In the genomic region with DNA sequence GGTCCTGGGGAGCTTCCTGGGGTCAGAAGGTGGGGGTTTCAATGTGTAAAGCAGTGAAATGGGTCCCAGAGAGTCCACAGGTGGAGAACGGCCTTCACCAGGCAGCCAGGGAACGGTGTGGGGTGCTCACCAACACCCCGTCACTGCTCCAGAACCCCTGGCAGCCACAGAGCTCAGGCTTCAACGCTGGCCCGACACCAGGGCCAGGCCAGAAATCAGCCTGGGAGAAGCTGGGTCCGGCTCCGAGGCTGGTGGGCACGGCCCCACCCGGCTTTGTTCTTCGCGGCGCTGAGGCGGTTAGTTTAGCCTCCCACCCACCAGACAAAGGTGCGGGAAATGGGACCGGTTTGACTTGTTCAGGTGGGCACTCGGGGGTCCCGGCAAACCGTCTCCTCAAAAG, we compare ENCODE assay signal across 25 cellular contexts. TPM values are rescaled to one million over a fixed set of nuclear protein-coding genes. Genes with fewer than 3 reads are reported as not detected.
A peak's percentile ranks its signal among the peaks of the same experiment; 100 is the strongest.
DNase-seq lines count a peak whose midpoint lies in the region; ATAC-seq, FAIRE-seq and TF ChIP-seq lines count a peak whose summit lies in the region.
"Had no signal": no experiment of that assay in that cellular context is flagged by ENCODE, and none has a peak within 500 bp of the region (broad histone marks: within the 10 kb centered on the region; RNA-seq: fewer than 3 reads in every experiment).

No MANE protein-coding gene starts in this region.

- WGBS in K562 (ENCODE audit: insufficient coverage, low coverage, missing lambda C conversion rate), result 32% methylated on average over 15 of the region's 18 CpGs
- WGBS in stomach, 5 donors, result 44 to 62% (median 57%) methylated on average over 17 to 18 of the region's 18 CpGs

- DNase-seq in K562 (ENCODE audit: extremely low read depth in 1 of 4, low spot score in 3 of 4), result no peak
- no peak for DNase-seq in stomach
- DNase-seq in DMS79 (lab: John Stamatoyannopoulos, UW), result no peak
- DNase-seq in MV-4-11 (lab: John Stamatoyannopoulos, UW), result no peak
- DNase-seq in cerebellar cortex (ENCODE audit: low spot score), result no peak
- no peak for DNase-seq in NCI-H2029 (lab: John Stamatoyannopoulos, UW)
- DNase-seq: CD4-positive, alpha-beta T cell; CD8-positive, alpha-beta memory T cell; DMS 273 treated with DMSO at 0.1 percent for 48 hours; DMS79 treated with DMSO at 0.1 percent for 48 hours; GF-D8; GOT3; H7; HFFc6 had no signal

- TF ChIP-seq CTCF in HEK293 (tag by site-specific recombination; IDR thresholded peaks at IDR 0.05) (no peak), K562 (IDR thresholded peaks at IDR 0.05 in 2 of 3, conservative IDR thresholded peaks at IDR 0.05 in 1 of 3; ENCODE audit: insufficient read depth in 2 of 3, low read depth in 1 of 3, low read length in 3 of 3) (no peak), stomach (IDR thresholded peaks at IDR 0.05) (no peak)

- peaks cover 5% of the 10 kb centered on the region; the same call in 1 of the 2 replicates for H3K27me3 ChIP-seq in BLaER1
- H3K27me3 ChIP-seq in K562 (ENCODE audit: control insufficient read depth in 2 of 2, insufficient read depth in 2 of 2, low read length in 2 of 2), result 0 out of 5 replicates have a peak, but pooled peaks cover 0 to 2% of the 10 kb centered on the region in 2 experiments
- peaks cover 0 to 72% (median 5%) of the 10 kb centered on the region in 3 donors for H3K27me3 ChIP-seq in stomach

- no peak for TF ChIP-seq EP300 in K562 (IDR thresholded peaks at IDR 0.05; ENCODE audit: low read length)
- TF ChIP-seq EP300 in stomach (IDR thresholded peaks at IDR 0.05), result no peak

- peak overlapping the region; percentile 26 for H3K4me2 ChIP-seq in BLaER1
- no peak overlapping the region for H3K4me2 ChIP-seq in K562 (ENCODE audit: insufficient read depth, low read length)

- intact Hi-C loops in K562 (cut with micrococcal nuclease) (no loop called here), stomach (cut with DNase I; ENCODE audit: low total_unique reads) (no loop called here)

- POLR2A ChIA-PET in HEK293 (lab: Yijun Ruan, JAX) (no interaction called here), K562 (lab: Yijun Ruan, JAX) (no interaction called here)

- no peak for FAIRE-seq in K562 (lab: Jason Lieb, UNC)
- FAIRE-seq: D721Med, GM12891, GM18507 had no signal

- ATAC-seq in K562, result no peak
- ATAC-seq: HCT116 had no signal

- in situ Hi-C loops in K562 (cut with MboI), result no loop called here

- H3K9me1 ChIP-seq in K562 (ENCODE audit: control insufficient read depth, insufficient read depth, low read length), result no peaks in the 10 kb centered on the region

- TF ChIP-seq RAD21 in K562 (CRISPR knock-in tag; conservative IDR thresholded peaks at IDR 0.05 in 1 of 2, IDR thresholded peaks at IDR 0.05 in 1 of 2), result no peak

- TF ChIP-seq POLR2A in K562 (conservative IDR thresholded peaks at IDR 0.05) (no peak), stomach (IDR thresholded peaks at IDR 0.05) (no peak)

- H3K9ac ChIP-seq in BLaER1, result no peak overlapping the region
- peak overlapping the region in 1 of 2 experiments; percentile 4; a peak in 1 of 4 replicates for H3K9ac ChIP-seq in K562 (ENCODE audit: insufficient read depth in 1 of 2, low read depth in 2 of 2, low read length in 2 of 2)
- H3K9ac ChIP-seq: BLaER1 treated with 17β-estradiol and CSF1 and Interleukin-3, amounts not matched to agents 10 nM and 100 nM had no signal

- H2AFZ ChIP-seq in K562 (ENCODE audit: low read depth, low read length), result peak overlapping the region; percentile 44; the same call in 1 of the 2 replicates

- no peaks in the 10 kb centered on the region for H3K79me2 ChIP-seq in K562 (ENCODE audit: control insufficient read depth, insufficient read depth, low read length)

- H3K9me3 ChIP-seq in BLaER1 (no peaks in the 10 kb centered on the region), HEK293 (ENCODE audit: control insufficient read depth, insufficient read depth, low read depth, low read length) (no peaks in the 10 kb centered on the region), K562 (replicated peaks; ENCODE audit: control insufficient read depth, insufficient read depth, low read depth, low read length) (no peaks in the 10 kb centered on the region), stomach (no peaks in the 10 kb centered on the region)
- H3K9me3 ChIP-seq: BLaER1 treated with 17β-estradiol and CSF1 and Interleukin-3, amounts not matched to agents 10 nM and 100 nM had no signal

- no TSS peak for BruUV-seq in K562 (replicated peaks; lab: Mats Ljungman, UMichigan)

- H3K4me3 ChIP-seq in BLaER1, result no peak overlapping the region
- no peak overlapping the region for H3K4me3 ChIP-seq in HEK293 (ENCODE audit: low read depth, low read length)
- H3K4me3 ChIP-seq in K562, result no peak overlapping the region
- no peak overlapping the region for H3K4me3 ChIP-seq in stomach
- H3K4me3 ChIP-seq: BLaER1 treated with 17β-estradiol and CSF1 and Interleukin-3, amounts not matched to agents 10 nM and 100 nM had no signal

- H4K20me1 ChIP-seq in BLaER1 (no peaks in the 10 kb centered on the region), K562 (replicated peaks; ENCODE audit: control insufficient read depth, insufficient read depth, low read length) (no peaks in the 10 kb centered on the region)

- CTCF ChIA-PET in HEK293 (lab: Yijun Ruan, JAX), result interaction anchor here (1.7 kb wide), 1 partner anchor 18 kb away, joined by 4 read pairs; no protein-coding TSS in a partner anchor
- CTCF ChIA-PET in K562 (lab: Yijun Ruan, JAX; ENCODE audit: low intra/inter-chr PET ratio), result no interaction called here

- H3K36me3 ChIP-seq in BLaER1, result no peaks in the 10 kb centered on the region
- no peaks in the 10 kb centered on the region for H3K36me3 ChIP-seq in HEK293 (ENCODE audit: control insufficient read depth in 2 of 2, insufficient read depth in 1 of 2, low read length in 2 of 2)
- H3K36me3 ChIP-seq in K562 (ENCODE audit: control insufficient read depth, insufficient read depth, low read length), result no peaks in the 10 kb centered on the region
- H3K36me3 ChIP-seq in stomach, result no peaks in the 10 kb centered on the region
- H3K36me3 ChIP-seq: BLaER1 treated with 17β-estradiol and CSF1 and Interleukin-3, amounts not matched to agents 10 nM and 100 nM had no signal

- H3K27ac ChIP-seq in BLaER1 (peak overlapping the region; percentile 19; the same call in 1 of the 2 replicates), HEK293 (ENCODE audit: extremely low read depth, low read depth, low read length) (no peak overlapping the region), K562 (ENCODE audit: extremely low read depth, low read depth, low read length) (no peak overlapping the region), stomach (peak overlapping the region in 3 of 5 donors; percentile 11 to 59 (median 27))
- H3K27ac ChIP-seq: BLaER1 treated with 17β-estradiol and CSF1 and Interleukin-3, amounts not matched to agents 10 nM and 100 nM had no signal

- H3K4me1 ChIP-seq in BLaER1, result peaks cover 80% of the 10 kb centered on the region
- H3K4me1 ChIP-seq in HEK293 (ENCODE audit: control insufficient read depth, insufficient read depth, low read length), result no peaks in the 10 kb centered on the region
- H3K4me1 ChIP-seq in K562 (replicated peaks in 1 of 2; ENCODE audit: control insufficient read depth in 2 of 2, insufficient read depth in 2 of 2, low read length in 2 of 2), result peaks cover 5 to 79% of the 10 kb centered on the region in 2 experiments
- peaks cover 44 to 65% (median 57%) of the 10 kb centered on the region in 4 donors for H3K4me1 ChIP-seq in stomach

TF ChIP-seq in K562, 482 proteins besides CTCF, POLR2A, EP300 and RAD21 (continues in another document):
- TF ChIP-seq ZBTB7A (IDR thresholded peaks at IDR 0.05; ENCODE audit: borderline replicate concordance, control insufficient read depth, low read depth, low read length), result 0 out of 2 replicates have a peak, but pooled peaks have one; percentile 14

RNA-seq across cellular contexts. Expression of gene C1orf159, which starts 24.8 kb away (rescaled TPM):
- 35.9 and 114 TPM in 2 replicates for total RNA-seq in K562 (2011; cell fraction: chromatin; rRNA removed; ENCODE audit: low replicate concordance)
- 121 and 123 TPM in 2 replicates for total RNA-seq in K562 (2011; cell fraction: nucleolus; rRNA removed)
- 60.4 and 67.1 TPM in 2 replicates for total RNA-seq in K562 (2011; cell fraction: nucleoplasm; rRNA removed)
- total RNA-seq in K562 (2014; rRNA removed) (34.0 and 50.2 TPM in 2 replicates), K562 (2014; rRNA removed; fragmentation: Illumina TruSeq; extraction: Trizol) (1.0 and 1.4 TPM in 2 replicates), K562 (2015; rRNA removed; fragmentation: Illumina TruSeq; extraction: Trizol) (10.6 and 12.2 TPM in 2 replicates), K562 (2021) (42.3 and 46.4 TPM in 2 replicates), stomach (10 to 100 TPM; 15.8 to 67.0 (median 33.8) TPM)
- polyA plus RNA-seq in K562 (2011; rRNA removed) (13.2 and 23.8 TPM in 2 replicates), K562 (2014; fragmentation: Illumina TruSeq; extraction: Trizol) (6.3 and 17.8 TPM in 2 replicates), K562 (2014; fragmentation: Nextera tagmentation; extraction: Ambion mirVana) (under 1 TPM; 0.28 to 0.60 TPM), K562 (2014; rRNA removed) (52.8 and 54.9 TPM in 2 replicates), stomach (10 to 100 TPM; 10.2 to 17.1 (median 12.8) TPM)
- 21.2 and 54.5 TPM in 2 replicates for polyA plus RNA-seq in K562 (2011; cell fraction: cytosol; rRNA removed)
- polyA plus RNA-seq in K562 (2011; cell fraction: nucleus; rRNA removed), result 125 and 192 TPM in 2 replicates
- polyA plus RNA-seq in K562 (2012), result 23.9 and 32.3 TPM in 2 replicates
- 3.2 and 3.9 TPM in 2 replicates for polyA minus RNA-seq in K562 (2011; rRNA and poly(A)+ RNA removed)
- 12.4 and 13.6 TPM in 2 replicates for polyA minus RNA-seq in K562 (2011; cell fraction: cytosol; rRNA and poly(A)+ RNA removed)
- polyA minus RNA-seq in K562 (2011; cell fraction: nucleus; rRNA and poly(A)+ RNA removed), result 34.3 and 38.5 TPM in 2 replicates

RNA-seq across cellular contexts. Expression of gene TTLL10, which starts 33.0 kb away (rescaled TPM):
- total RNA-seq in K562 (2011; cell fraction: chromatin; rRNA removed; ENCODE audit: low replicate concordance), result 0.21 TPM in 1 of 2 replicates, not detected in the other
- total RNA-seq in K562 (2011; cell fraction: nucleolus; rRNA removed), result 0.17 TPM in 1 of 2 replicates, not detected in the other
- not detected in 2 replicates for total RNA-seq in K562 (2011; cell fraction: nucleoplasm; rRNA removed)
- not detected in 2 replicates for total RNA-seq in K562 (2014; rRNA removed)
- total RNA-seq in K562 (2014; rRNA removed; fragmentation: Illumina TruSeq; extraction: Trizol), result not detected in 2 replicates
- not detected in 2 replicates for total RNA-seq in K562 (2015; rRNA removed; fragmentation: Illumina TruSeq; extraction: Trizol)
- total RNA-seq in K562 (2021), result not detected in 2 replicates
- not detected in 2 replicates for polyA plus RNA-seq in K562 (2011; rRNA removed)
- 0.06 TPM in 1 of 2 replicates, not detected in the other for polyA plus RNA-seq in K562 (2011; cell fraction: cytosol; rRNA removed)
- 0.07 and 0.38 TPM in 2 replicates for polyA plus RNA-seq in K562 (2011; cell fraction: nucleus; rRNA removed)
- 0.10 TPM in 1 of 2 replicates, not detected in the other for polyA plus RNA-seq in K562 (2012)
- not detected in 2 replicates for polyA plus RNA-seq in K562 (2014; fragmentation: Illumina TruSeq; extraction: Trizol)
- not detected for polyA plus RNA-seq in K562 (2014; fragmentation: Nextera tagmentation; extraction: Ambion mirVana)
- polyA plus RNA-seq in K562 (2014; rRNA removed), result not detected in 2 replicates
- polyA minus RNA-seq in K562 (2011; rRNA and poly(A)+ RNA removed), result not detected in 2 replicates
- polyA minus RNA-seq in K562 (2011; cell fraction: cytosol; rRNA and poly(A)+ RNA removed), result not detected in 2 replicates
- 0.13 TPM in 1 of 2 replicates, not detected in the other for polyA minus RNA-seq in K562 (2011; cell fraction: nucleus; rRNA and poly(A)+ RNA removed)
- 1 to 10 TPM in 1 of 5 donors, not detected in 4; 6.4 TPM for total RNA-seq in stomach
- polyA plus RNA-seq in stomach, result under 1 TPM in 2 of 3 donors, not detected in 1; 0.13 to 0.46 TPM
- total RNA-seq: A172; A673; CD8-positive, alpha-beta memory T cell; Daoy; G401; H7; HFFc6 had no signal
- polyA plus RNA-seq: CD8-positive, alpha-beta memory T cell had no signal

Comparison
In these comparisons a context has a peak if more than half of its experiments do, and no peak if none do; other contexts are left out.
1. H3K27ac ChIP-seq: peak in BLaER1 (single experiment) and stomach (3 of 5); none in HEK293 (single experiment) and K562 (single experiment).